ENCODE assay signal across 8 cellular contexts in the genomic region with DNA sequence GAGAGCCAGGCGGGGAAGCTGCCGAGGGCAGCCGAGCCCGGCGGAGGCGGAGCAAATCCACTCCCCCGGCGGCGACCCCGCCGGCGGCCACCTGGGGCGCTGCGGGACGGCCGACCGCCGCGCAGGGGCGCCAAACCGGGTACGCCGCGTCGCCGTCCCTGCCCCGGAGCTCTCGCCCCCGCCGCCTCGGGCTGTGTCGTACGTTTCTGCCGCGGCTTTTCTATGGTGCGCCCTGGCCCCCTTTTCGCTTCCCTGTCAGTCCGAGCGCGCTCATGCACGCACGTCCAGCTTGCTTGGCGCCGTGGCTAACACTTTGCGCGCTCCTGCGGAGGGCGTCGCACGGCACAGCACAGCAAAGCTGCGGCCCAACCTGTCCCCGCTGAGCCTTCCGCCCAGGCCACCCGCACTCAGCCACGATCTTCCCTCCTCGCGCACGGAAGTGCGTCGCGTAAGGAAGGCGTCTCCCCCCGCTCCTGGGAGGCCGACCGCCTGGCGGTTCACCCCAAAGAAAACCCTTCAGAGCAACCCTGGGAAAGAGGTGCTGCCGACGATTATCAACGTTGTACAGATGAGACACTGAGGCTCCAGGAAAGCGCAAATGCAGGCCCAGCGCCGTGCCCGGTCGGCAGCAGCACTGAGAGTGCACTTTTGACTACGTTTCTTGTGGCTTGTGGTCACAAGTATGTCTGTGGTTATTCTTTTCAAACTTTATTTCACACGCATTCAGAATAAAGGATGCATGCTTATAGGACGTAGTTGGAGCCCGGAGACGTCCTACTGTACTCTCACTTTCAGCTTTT. TPM values are rescaled to one million over a fixed set of nuclear protein-coding genes. Genes with fewer than 3 reads are reported as not detected.
DNase-seq lines count a peak whose midpoint lies in the region; ATAC-seq and TF ChIP-seq lines count a peak whose summit lies in the region.

TSS of gene HECTD1 (minus strand) at position 48 of the 800 bp plus-strand sequence. CDS start 1,857 bp downstream, outside the sequence.

- TF ChIP-seq CTCF in colonic mucosa (IDR thresholded peaks at IDR 0.05) = peak; percentile 85

- ATAC-seq in HG03439 (IDR thresholded peaks at IDR 0.05; ENCODE audit: unreplicated experiment) = peak; percentile 79
- ATAC-seq in left lobe of liver = peak; percentile 91

- peaks cover 11% of the 10 kb centered on the region for H3K36me3 ChIP-seq in BLaER1
- no peaks in the 10 kb centered on the region for H3K36me3 ChIP-seq in colonic mucosa

- H3K4me1 ChIP-seq in BLaER1 (peaks cover 27% of the 10 kb centered on the region), colonic mucosa (no peaks in the 10 kb centered on the region)

- H3K4me2 ChIP-seq in BLaER1 = peak within 1 kb of the TSS; percentile 91

- H3K4me3 ChIP-seq in BLaER1 (peak within 1 kb of the TSS; percentile 93), colonic mucosa (peak within 1 kb of the TSS; percentile 55)

- H3K27ac ChIP-seq in BLaER1 = peak within 1 kb of the TSS; percentile 99
- H3K27ac ChIP-seq in colonic mucosa = peak within 1 kb of the TSS; percentile 96

- DNase-seq in GM19238 (ENCODE audit: insufficient read length, low spot score) (peak; percentile 85), NCI-H510A treated with DMSO at 0.1 percent for 48 hours (lab: John Stamatoyannopoulos, UW) (peak; percentile 94), colonic mucosa (peak; percentile 75), left lobe of liver (ENCODE audit: low spot score) (peak; percentile 94)
- peak; percentile 88 to 90 for DNase-seq in activated CD4-positive, alpha-beta T cell treated with anti-CD3 and anti-CD28 coated beads for 4 hours
- peak; percentile 83 for DNase-seq in stimulated activated CD4-positive, alpha-beta T cell treated with anti-CD3 and anti-CD28 coated beads, Interleukin-2, amount 100 ng/mL, for 4 hours (ENCODE audit: low read depth)

- H4K20me1 ChIP-seq in BLaER1 = peaks cover 40% of the 10 kb centered on the region

- no peaks in the 10 kb centered on the region for H3K9me3 ChIP-seq in BLaER1
- no peaks in the 10 kb centered on the region for H3K9me3 ChIP-seq in colonic mucosa

- intact Hi-C loops in colonic mucosa (cut with DNase I) = loop anchor here (10.0 kb wide), 1 partner anchor 147 kb away; no protein-coding TSS in a partner anchor

- H3K9ac ChIP-seq in BLaER1 (peak within 1 kb of the TSS; percentile 99), colonic mucosa (ENCODE audit: low read depth in 2 of 2, low read length in 2 of 2) (peak within 1 kb of the TSS; percentile 93 to 99)

- no peaks in the 10 kb centered on the region for H3K27me3 ChIP-seq in BLaER1
- no peaks in the 10 kb centered on the region for H3K27me3 ChIP-seq in colonic mucosa

RNA-seq across cellular contexts. Expression of gene HECTD1, which starts in this region (rescaled TPM):
- total RNA-seq in colonic mucosa (100 to 1,000 TPM; 113 to 148 TPM), left lobe of liver (165 TPM)

Comparison
In these comparisons a context has a peak if more than half of its experiments do, and no peak if none do; other contexts are left out.
1. Peak in every context shown above with its lines: DNase-seq, ATAC-seq, H3K4me3 ChIP-seq and H3K27ac ChIP-seq.